In genomic region chr20:62222972-62223371, GRCh38 we compare ENCODE assay signal across 34 cellular contexts. TPM values are rescaled to one million over a fixed set of nuclear protein-coding genes. Genes with fewer than 3 reads are reported as not detected.
"Had no signal": no experiment of that assay in that cellular context is flagged by ENCODE, and none has a peak within 500 bp of the region (broad histone marks: within the 10 kb centered on the region; RNA-seq: fewer than 3 reads in every experiment).

No MANE protein-coding gene starts in this region.

- H3K4me3 Mint-ChIP-seq: activated CD4-positive, alpha-beta memory T cell treated with anti-CD3 and anti-CD28 coated beads for 36 hours; activated CD4-positive, alpha-beta T cell treated with anti-CD3 and anti-CD28 coated beads for 36 hours; activated CD4-positive, alpha-beta T cell treated with anti-CD3 and anti-CD28 coated beads, Interleukin-2, amount 10 ng/mL, durations not matched to agents 24 days and 14 days; activated CD8-positive, alpha-beta memory T cell treated with anti-CD3 and anti-CD28 coated beads, Interleukin-2, amount 10 ng/mL, durations not matched to agents 7 days and 5 days; activated CD8-positive, alpha-beta T cell treated with anti-CD3 and anti-CD28 coated beads, Interleukin-2, amount 10 ng/mL, durations not matched to agents 7 days and 5 days; activated naive CD4-positive, alpha-beta T cell treated with anti-CD3 and anti-CD28 coated beads for 36 hours; activated naive CD8-positive, alpha-beta T cell; activated T-helper 1 cell treated with anti-CD3 and anti-CD28 coated beads, Interleukin-12 subunit alpha, Interleukin-12 subunit beta, Interleukin-2, Interleukin-4 antibody, amounts not matched to agents 30 ng/mL and 10 ng/mL and 1 ng/mL, durations not matched to agents 14 hours and 24 hours and 36 hours; effector memory CD8-positive, alpha-beta T cell had no signal

- H3K4me1 Mint-ChIP-seq: activated CD4-positive, alpha-beta T cell treated with anti-CD3 and anti-CD28 coated beads for 36 hours; activated CD4-positive, alpha-beta T cell treated with anti-CD3 and anti-CD28 coated beads, Interleukin-2, amount 10 ng/mL, durations not matched to agents 24 days and 14 days; activated CD8-positive, alpha-beta memory T cell treated with anti-CD3 and anti-CD28 coated beads, Interleukin-2, amount 10 ng/mL, durations not matched to agents 7 days and 5 days had no signal

- DNase-seq: activated CD4-positive, alpha-beta memory T cell treated with anti-CD3 and anti-CD28 coated beads for 36 hours; activated CD4-positive, alpha-beta T cell treated with anti-CD3 and anti-CD28 coated beads for 36 hours; activated CD4-positive, alpha-beta T cell treated with anti-CD3 and anti-CD28 coated beads, Interleukin-2, amount 10 ng/mL, durations not matched to agents 24 days and 14 days; activated CD4-positive, CD25-positive, alpha-beta regulatory T cell; activated CD4-positive, CD25-positive, alpha-beta regulatory T cell treated with anti-CD3 and anti-CD28 coated beads, Interleukin-2, amount 50 U/mL, for 72 hours; activated CD8-positive, alpha-beta memory T cell treated with anti-CD3 and anti-CD28 coated beads, Interleukin-2, amount 10 ng/mL, durations not matched to agents 7 days and 5 days; activated CD8-positive, alpha-beta memory T cell treated with anti-CD3 and anti-CD28 coated beads, Interleukin-2, amount 50 U/mL, for 4 hours; activated CD8-positive, alpha-beta T cell treated with anti-CD3 and anti-CD28 coated beads, Interleukin-2, amount 10 ng/mL, durations not matched to agents 7 days and 5 days; activated effector memory CD4-positive, alpha-beta T cell treated with anti-CD3 and anti-CD28 coated beads, Interleukin-2, amount 50 U/mL, for 16 hours; activated naive CD4-positive, alpha-beta T cell treated with anti-CD3 and anti-CD28 coated beads for 36 hours; activated T-cell treated with anti-CD3 and anti-CD28 coated beads, Interleukin-2, amount 50 U/mL, for 1 hour; activated T-cell treated with anti-CD3 and anti-CD28 coated beads, Interleukin-2, amount 50 U/mL, for 48 hours; amniotic stem cell; anterior cingulate cortex; body of pancreas; caudate nucleus; cortex of kidney; dermis blood vessel endothelial cell; effector CD4-positive, alpha-beta T cell; effector memory CD8-positive, alpha-beta T cell; erythroblast; foreskin keratinocyte; gastrocnemius medialis; glutamatergic neuron; heart left ventricle; T-helper 2 cell had no signal

- ATAC-seq: activated CD4-positive, alpha-beta T cell treated with anti-CD3 and anti-CD28 coated beads for 36 hours; activated CD8-positive, alpha-beta memory T cell treated with anti-CD3 and anti-CD28 coated beads, Interleukin-2, amount 10 ng/mL, durations not matched to agents 7 days and 5 days; activated CD8-positive, alpha-beta T cell treated with anti-CD3 and anti-CD28 coated beads, Interleukin-2, amount 10 ng/mL, durations not matched to agents 7 days and 5 days; body of pancreas; effector memory CD8-positive, alpha-beta T cell; foreskin keratinocyte; gastrocnemius medialis; heart left ventricle had no signal

- FAIRE-seq: colon had no signal

- H3K4me3 ChIP-seq: body of pancreas, esophagus muscularis mucosa, gastrocnemius medialis, heart left ventricle had no signal

- H3K27ac Mint-ChIP-seq: activated CD4-positive, alpha-beta memory T cell treated with anti-CD3 and anti-CD28 coated beads for 36 hours; activated CD4-positive, alpha-beta T cell treated with anti-CD3 and anti-CD28 coated beads for 36 hours; activated CD4-positive, alpha-beta T cell treated with anti-CD3 and anti-CD28 coated beads, Interleukin-2, amount 10 ng/mL, durations not matched to agents 24 days and 14 days; activated CD8-positive, alpha-beta memory T cell treated with anti-CD3 and anti-CD28 coated beads, Interleukin-2, amount 10 ng/mL, durations not matched to agents 7 days and 5 days; activated CD8-positive, alpha-beta T cell treated with anti-CD3 and anti-CD28 coated beads, Interleukin-2, amount 10 ng/mL, durations not matched to agents 7 days and 5 days; activated naive CD4-positive, alpha-beta T cell treated with anti-CD3 and anti-CD28 coated beads for 36 hours; activated naive CD8-positive, alpha-beta T cell; activated T-helper 1 cell treated with anti-CD3 and anti-CD28 coated beads, Interleukin-12 subunit alpha, Interleukin-12 subunit beta, Interleukin-2, Interleukin-4 antibody, amounts not matched to agents 30 ng/mL and 10 ng/mL and 1 ng/mL, durations not matched to agents 14 hours and 24 hours and 36 hours; activated T-helper 2 cell treated with anti-CD3 and anti-CD28 coated beads, Interferon-gamma antibody, Interleukin-2, Interleukin-4, amounts not matched to agents 10 μg/mL and 5 μg/mL and 100 μg/mL, durations not matched to agents 14 hours and 24 hours and 36 hours; effector memory CD8-positive, alpha-beta T cell had no signal

- H3K4me1 ChIP-seq: foreskin keratinocyte had no signal

- H3K36me3 ChIP-seq: esophagus muscularis mucosa, gastrocnemius medialis, heart left ventricle had no signal

- H3K36me3 Mint-ChIP-seq: activated CD4-positive, alpha-beta memory T cell treated with anti-CD3 and anti-CD28 coated beads for 36 hours; activated CD8-positive, alpha-beta memory T cell treated with anti-CD3 and anti-CD28 coated beads, Interleukin-2, amount 10 ng/mL, durations not matched to agents 7 days and 5 days; activated naive CD8-positive, alpha-beta T cell had no signal

- H3K9me3 Mint-ChIP-seq: activated CD4-positive, alpha-beta memory T cell treated with anti-CD3 and anti-CD28 coated beads for 36 hours; activated CD4-positive, alpha-beta T cell treated with anti-CD3 and anti-CD28 coated beads, Interleukin-2, amount 10 ng/mL, durations not matched to agents 24 days and 14 days; activated naive CD4-positive, alpha-beta T cell treated with anti-CD3 and anti-CD28 coated beads for 36 hours; activated T-helper 1 cell treated with anti-CD3 and anti-CD28 coated beads, Interleukin-12 subunit alpha, Interleukin-12 subunit beta, Interleukin-2, Interleukin-4 antibody, amounts not matched to agents 30 ng/mL and 10 ng/mL and 1 ng/mL, durations not matched to agents 14 hours and 24 hours and 36 hours; activated T-helper 2 cell treated with anti-CD3 and anti-CD28 coated beads, Interferon-gamma antibody, Interleukin-2, Interleukin-4, amounts not matched to agents 10 μg/mL and 5 μg/mL and 100 μg/mL, durations not matched to agents 14 hours and 24 hours and 36 hours; effector memory CD8-positive, alpha-beta T cell had no signal

- H3K9me3 ChIP-seq: body of pancreas, esophagus muscularis mucosa, gastrocnemius medialis, heart left ventricle had no signal

- H3K27ac ChIP-seq: body of pancreas, esophagus muscularis mucosa, foreskin keratinocyte, gastrocnemius medialis, heart left ventricle had no signal

RNA-seq across cellular contexts. Expression of gene HRH3, which starts 2.9 kb away (rescaled TPM):
- total RNA-seq: activated CD4-positive, alpha-beta memory T cell treated with anti-CD3 and anti-CD28 coated beads for 36 hours; activated CD4-positive, alpha-beta T cell treated with anti-CD3 and anti-CD28 coated beads for 36 hours; activated CD4-positive, alpha-beta T cell treated with anti-CD3 and anti-CD28 coated beads, Interleukin-2, amount 10 ng/mL, durations not matched to agents 24 days and 14 days; activated CD8-positive, alpha-beta memory T cell treated with anti-CD3 and anti-CD28 coated beads for 36 hours; activated CD8-positive, alpha-beta memory T cell treated with anti-CD3 and anti-CD28 coated beads, Interleukin-2, amount 10 ng/mL, durations not matched to agents 7 days and 5 days; activated CD8-positive, alpha-beta T cell treated with anti-CD3 and anti-CD28 coated beads, Interleukin-2, amount 10 ng/mL, durations not matched to agents 7 days and 5 days; activated naive CD4-positive, alpha-beta T cell treated with anti-CD3 and anti-CD28 coated beads for 36 hours; activated T-helper 1 cell treated with anti-CD3 and anti-CD28 coated beads, Interleukin-12 subunit alpha, Interleukin-12 subunit beta, Interleukin-2, Interleukin-4 antibody, amounts not matched to agents 30 ng/mL and 10 ng/mL and 1 ng/mL, durations not matched to agents 14 hours and 24 hours and 36 hours; activated T-helper 2 cell treated with anti-CD3 and anti-CD28 coated beads, Interferon-gamma antibody, Interleukin-2, Interleukin-4, amounts not matched to agents 10 μg/mL and 5 μg/mL and 100 μg/mL, durations not matched to agents 14 hours and 24 hours and 36 hours; chondrocyte; dermis blood vessel endothelial cell; esophagus muscularis mucosa; foreskin keratinocyte; gastrocnemius medialis; heart left ventricle; T-helper 1 cell treated with Interleukin-12 subunit alpha and Interleukin-12 subunit beta and Interleukin-4 antibody, amounts not matched to agents 30 ng/mL and 1 ng/mL, for 36 hours had no signal
- polyA plus RNA-seq: foreskin keratinocyte, heart left ventricle had no signal
